ENCODE assay signal across 9 cellular contexts in the genomic region with DNA sequence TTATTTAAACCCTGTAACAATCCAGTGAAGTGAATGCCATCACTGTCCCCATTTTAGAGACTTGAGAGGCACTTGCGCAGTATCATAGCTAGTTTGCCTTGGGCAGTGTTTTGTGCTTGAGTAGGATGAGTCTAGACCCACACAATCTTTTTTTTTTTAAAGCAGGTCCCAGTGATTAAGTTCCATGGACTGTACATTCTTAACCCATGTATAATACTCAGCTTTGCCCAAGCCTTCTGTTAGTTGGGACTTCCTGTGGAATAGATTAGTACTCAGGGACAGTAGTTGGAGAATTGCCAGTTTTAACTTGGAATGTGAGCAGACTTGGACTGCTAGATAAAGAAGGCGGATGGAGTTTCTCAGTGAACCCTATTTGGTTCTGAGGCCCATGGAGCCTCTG.
DNase-seq lines count a peak whose midpoint lies in the region; ATAC-seq and TF ChIP-seq lines count a peak whose summit lies in the region.
"Had no signal": no experiment of that assay in that cellular context is flagged by ENCODE, and none has a peak within 500 bp of the region (broad histone marks: within the 10 kb centered on the region; RNA-seq: fewer than 3 reads in every experiment).

No MANE protein-coding gene starts in this region.

- H3K36me3 ChIP-seq in HAP-1 (replicated peaks), result peaks cover 24% of the 10 kb centered on the region

- H3K27me3 ChIP-seq in HAP-1 (ENCODE audit: low read depth), result no peaks in the 10 kb centered on the region

- intact Hi-C loops in left ventricle myocardium superior (cut with micrococcal nuclease), result no loop called here

- no peaks in the 10 kb centered on the region for H3K36me3 Mint-ChIP-seq in activated naive CD8-positive, alpha-beta T cell treated with anti-CD3 and anti-CD28 coated beads for 36 hours
- H3K36me3 Mint-ChIP-seq: memory B cell had no signal

- TF ChIP-seq CTCF in astrocyte of the spinal cord (IDR thresholded peaks at IDR 0.05; ENCODE audit: low read depth, low read length), result no peak

- H3K4me1 Mint-ChIP-seq in activated naive CD8-positive, alpha-beta T cell treated with anti-CD3 and anti-CD28 coated beads for 36 hours, result peaks cover 10% of the 10 kb centered on the region
- H3K4me1 Mint-ChIP-seq: memory B cell had no signal

- H3K4me3 ChIP-seq in astrocyte of the spinal cord (ENCODE audit: low read depth, low read length) (no peak overlapping the region), HAP-1 (no peak overlapping the region)

- no peaks in the 10 kb centered on the region for H3K4me1 ChIP-seq in HAP-1

- no peak overlapping the region for H3K4me3 Mint-ChIP-seq in activated naive CD8-positive, alpha-beta T cell treated with anti-CD3 and anti-CD28 coated beads for 36 hours
- H3K4me3 Mint-ChIP-seq: memory B cell had no signal

- peaks cover 20% of the 10 kb centered on the region for H3K27me3 Mint-ChIP-seq in activated naive CD8-positive, alpha-beta T cell treated with anti-CD3 and anti-CD28 coated beads for 36 hours

- DNase-seq in HS-27A (ENCODE audit: low read depth) (peak; percentile 97), astrocyte of the spinal cord (ENCODE audit: low read depth, low spot score) (peak; percentile 88), left ventricle myocardium superior (no peak), smooth muscle cell of the brain vasculature (ENCODE audit: low read depth, low spot score) (peak; percentile 18), HAP-1 (ENCODE audit: low spot score in 2 of 2) (no peak), NCI-H2227 treated with DMSO at 0.1 percent for 48 hours (lab: John Stamatoyannopoulos, UW) (no peak)
- DNase-seq in activated naive CD8-positive, alpha-beta T cell treated with anti-CD3 and anti-CD28 coated beads for 36 hours, result no peak
- DNase-seq: substantia nigra had no signal

- H3K9me3 ChIP-seq in HAP-1, result no peaks in the 10 kb centered on the region

- no peak overlapping the region for H3K27ac Mint-ChIP-seq in activated naive CD8-positive, alpha-beta T cell treated with anti-CD3 and anti-CD28 coated beads for 36 hours
- H3K27ac Mint-ChIP-seq: memory B cell had no signal

- H3K9me3 Mint-ChIP-seq in activated naive CD8-positive, alpha-beta T cell treated with anti-CD3 and anti-CD28 coated beads for 36 hours, result no peaks in the 10 kb centered on the region
- H3K9me3 Mint-ChIP-seq: memory B cell had no signal

- in situ Hi-C loops in astrocyte of the spinal cord (cut with HindIII; ENCODE audit: low sequenced_read_pairs), result no loop called here
- in situ Hi-C loops in HAP-1 (cut with MboI; ENCODE audit: low sequenced_read_pairs), result loop anchor here (10.0 to 25.0 kb wide), 2 partner anchors 576 to 838 kb away; no protein-coding TSS in a partner anchor

- peak; percentile 38 for ATAC-seq in left ventricle myocardium superior

Comparison
In these comparisons a context has a peak if more than half of its experiments do, and no peak if none do; other contexts are left out.
1. DNase-seq: peak in HS-27A (single experiment), astrocyte of the spinal cord (single experiment) and smooth muscle cell of the brain vasculature (single experiment); none in left ventricle myocardium superior (single experiment), HAP-1 (0 of 2), activated naive CD8-positive, alpha-beta T cell treated with anti-CD3 and anti-CD28 coated beads for 36 hours (single experiment) and NCI-H2227 treated with DMSO at 0.1 percent for 48 hours (single experiment).